In genomic region chr18:42274488-42275137, GRCh38 we compare ENCODE assay signal across 10 cellular contexts.
A peak's percentile ranks its signal among the peaks of the same experiment; 100 is the strongest.
DNase-seq lines count a peak whose midpoint lies in the region; ATAC-seq and TF ChIP-seq lines count a peak whose summit lies in the region.
"Had no signal": no experiment of that assay in that cellular context is flagged by ENCODE, and none has a peak within 500 bp of the region (broad histone marks: within the 10 kb centered on the region; RNA-seq: fewer than 3 reads in every experiment).

No MANE protein-coding gene starts in this region.

- ATAC-seq in GM19455 (IDR thresholded peaks at IDR 0.05; ENCODE audit: unreplicated experiment) = no peak
- no peak for ATAC-seq in effector memory CD8-positive, alpha-beta T cell (replicated peaks)
- ATAC-seq in heart left ventricle = no peak
- ATAC-seq in HG03045 (IDR thresholded peaks at IDR 0.05; ENCODE audit: unreplicated experiment) = no peak

- H3K4me1 Mint-ChIP-seq in effector memory CD8-positive, alpha-beta T cell (ENCODE audit: low read depth in 2 of 2) = no peaks in the 10 kb centered on the region
- H3K4me1 Mint-ChIP-seq: stimulated activated naive B cell treated with anti-CD40 and anti-IgM and Interleukin-4, amounts not matched to agents 10 μg/mL and 1 μg/mL and 100 μg/mL, for 72 hours had no signal

- DNase-seq in DMS 273 treated with DMSO at 0.1 percent for 48 hours (lab: John Stamatoyannopoulos, UW) (peak; percentile 53), HAP-1 (ENCODE audit: low spot score in 2 of 2) (peak; percentile 39 to 45), OCI-M1 (lab: John Stamatoyannopoulos, UW) (peak; percentile 52), hepatocyte (ENCODE audit: low spot score) (peak; percentile 21), heart left ventricle (no peak)
- no peak for DNase-seq in effector memory CD8-positive, alpha-beta T cell
- DNase-seq: NK-92 treated with Interleukin-12 subunit alpha and Interleukin-12 subunit beta, amount 100 ng/mL, for 24 hours; stimulated activated naive B cell treated with anti-CD40 and anti-IgM and Interleukin-4, amounts not matched to agents 10 μg/mL and 1 μg/mL and 100 μg/mL, for 72 hours had no signal

- no peak for TF ChIP-seq POLR2A in heart left ventricle (IDR thresholded peaks at IDR 0.05)

- H3K9me3 Mint-ChIP-seq in effector memory CD8-positive, alpha-beta T cell = no peaks in the 10 kb centered on the region
- H3K9me3 Mint-ChIP-seq: stimulated activated naive B cell treated with anti-CD40 and anti-IgM and Interleukin-4, amounts not matched to agents 10 μg/mL and 1 μg/mL and 100 μg/mL, for 72 hours had no signal

- no peaks in the 10 kb centered on the region for H3K9me2 ChIP-seq in hepatocyte (replicated peaks; ENCODE audit: insufficient read depth)

- H3K27me3 Mint-ChIP-seq in effector memory CD8-positive, alpha-beta T cell = no peaks in the 10 kb centered on the region

- H3K27ac Mint-ChIP-seq in effector memory CD8-positive, alpha-beta T cell = no peak overlapping the region
- H3K27ac Mint-ChIP-seq: stimulated activated naive B cell treated with anti-CD40 and anti-IgM and Interleukin-4, amounts not matched to agents 10 μg/mL and 1 μg/mL and 100 μg/mL, for 72 hours had no signal

- no peak overlapping the region for H3K4me2 ChIP-seq in hepatocyte

- WGBS in hepatocyte (ENCODE audit: low lambda C conversion rate, missing lambda C conversion rate) = 0% methylated on average over 1 of the region's 1 CpG
- WGBS in heart left ventricle, 4 donors = 0 to 52% (median 36%) methylated on average over 1 of the region's 1 CpG

- no peaks in the 10 kb centered on the region for H3K27me3 ChIP-seq in HAP-1 (ENCODE audit: low read depth)
- H3K27me3 ChIP-seq in hepatocyte = no peaks in the 10 kb centered on the region
- no peaks in the 10 kb centered on the region for H3K27me3 ChIP-seq in heart left ventricle

- H3K36me3 ChIP-seq in HAP-1 (replicated peaks) = no peaks in the 10 kb centered on the region
- H3K36me3 ChIP-seq in hepatocyte (replicated peaks; ENCODE audit: insufficient read depth, low read depth) = no peaks in the 10 kb centered on the region
- H3K36me3 ChIP-seq in heart left ventricle = no peaks in the 10 kb centered on the region

- TF ChIP-seq CTCF in hepatocyte (IDR thresholded peaks at IDR 0.05; ENCODE audit: poor library complexity) (peak; percentile 35), heart left ventricle (IDR thresholded peaks at IDR 0.05) (peak in 2 of 12 donors; percentile 24 to 30)

- H3K9me3 ChIP-seq in HAP-1 (no peaks in the 10 kb centered on the region), hepatocyte (ENCODE audit: low read depth) (no peaks in the 10 kb centered on the region), heart left ventricle (no peaks in the 10 kb centered on the region)

- H4K20me1 ChIP-seq in hepatocyte (ENCODE audit: insufficient read depth, poor library complexity, severe bottlenecking) = no peaks in the 10 kb centered on the region

- intact Hi-C loops in heart left ventricle (cut with DNase I) = loop anchor here in 4 of 10 donors (1.0 to 10.0 kb wide), 3 partner anchors 160 to 162 kb away; no protein-coding TSS in a partner anchor

- H3K36me3 Mint-ChIP-seq in effector memory CD8-positive, alpha-beta T cell (ENCODE audit: insufficient read depth) = no peaks in the 10 kb centered on the region
- H3K36me3 Mint-ChIP-seq: stimulated activated naive B cell treated with anti-CD40 and anti-IgM and Interleukin-4, amounts not matched to agents 10 μg/mL and 1 μg/mL and 100 μg/mL, for 72 hours had no signal

- H2AFZ ChIP-seq in hepatocyte = no peak overlapping the region

- H3K79me2 ChIP-seq in hepatocyte = no peaks in the 10 kb centered on the region

- peaks cover 12% of the 10 kb centered on the region for H3K4me1 ChIP-seq in HAP-1
- no peaks in the 10 kb centered on the region for H3K4me1 ChIP-seq in hepatocyte (ENCODE audit: insufficient read depth)
- H3K4me1 ChIP-seq in heart left ventricle = peaks cover 0 to 16% (median 8%) of the 10 kb centered on the region in 12 donors

- in situ Hi-C loops in HAP-1 (cut with MboI; ENCODE audit: low sequenced_read_pairs) = loop anchor here (25.0 kb wide), 1 partner anchor 1288 kb away; no protein-coding TSS in a partner anchor

- H3K4me3 ChIP-seq in HAP-1 (no peak overlapping the region), hepatocyte (no peak overlapping the region), heart left ventricle (no peak overlapping the region)

- no peak overlapping the region for H3K4me3 Mint-ChIP-seq in effector memory CD8-positive, alpha-beta T cell
- H3K4me3 Mint-ChIP-seq: stimulated activated naive B cell treated with anti-CD40 and anti-IgM and Interleukin-4, amounts not matched to agents 10 μg/mL and 1 μg/mL and 100 μg/mL, for 72 hours had no signal

- H3K27ac ChIP-seq in hepatocyte (peak overlapping the region; percentile 52), heart left ventricle (no peak overlapping the region)

Comparison
In these comparisons a context has a peak if more than half of its experiments do, and no peak if none do; other contexts are left out.
1. DNase-seq: peak in DMS 273 treated with DMSO at 0.1 percent for 48 hours (single experiment), HAP-1 (2 of 2), OCI-M1 (single experiment) and hepatocyte (single experiment); none in effector memory CD8-positive, alpha-beta T cell (0 of 3) and heart left ventricle (0 of 5).